8 cellular contexts compared by ENCODE assay signal in genomic region chr6:33390767-33391277, GRCh38. TPM values are rescaled to one million over a fixed set of nuclear protein-coding genes. Genes with fewer than 3 reads are reported as not detected.
DNase-seq lines count a peak whose midpoint lies in the region; ATAC-seq and TF ChIP-seq lines count a peak whose summit lies in the region.

No MANE protein-coding gene starts in this region.

- TF ChIP-seq EP300 in SK-N-SH (IDR thresholded peaks at IDR 0.05; ENCODE audit: borderline replicate concordance in 1 of 2, low read depth in 1 of 2, low read length in 1 of 2), result no peak

- WGBS in SK-N-SH (ENCODE audit: low lambda C conversion rate), result 91% methylated on average over 9 of the region's 9 CpGs

- TF ChIP-seq CTCF in SK-N-SH (IDR thresholded peaks at IDR 0.05), result no peak
- no peak for TF ChIP-seq CTCF in fibroblast of mammary gland (conservative IDR thresholded peaks at IDR 0.05; ENCODE audit: control insufficient read depth, insufficient read depth, low read depth, low read length)

- H3K9me2 ChIP-seq in SK-N-SH, result no peaks in the 10 kb centered on the region

- H3K4me3 ChIP-seq in SK-N-SH (ENCODE audit: low read depth in 2 of 2, low read length in 1 of 2), result peak overlapping the region; percentile 19 to 38; a peak in 2 of 4 replicates
- H3K4me3 ChIP-seq in fibroblast of mammary gland (ENCODE audit: control insufficient read depth, low read depth, low read length), result peak overlapping the region; percentile 23
- H3K4me3 ChIP-seq in skeletal muscle cell (ENCODE audit: low read depth, low read length), result peak overlapping the region; percentile 19

- H3K4me1 ChIP-seq in SK-N-SH (ENCODE audit: control insufficient read depth in 1 of 2, insufficient read depth in 2 of 2, low read depth in 1 of 2, low read length in 1 of 2), result peaks cover 0 to 16% of the 10 kb centered on the region in 2 experiments; a peak in 3 of 4 replicates

- H3K27ac ChIP-seq in SK-N-SH (ENCODE audit: low read depth in 2 of 2, low read length in 1 of 2), result peak overlapping the region; percentile 84 to 87

- peak overlapping the region; percentile 95 for H2AFZ ChIP-seq in SK-N-SH (ENCODE audit: low read depth)

- no peak for DNase-seq in SK-N-SH
- no peak for DNase-seq in fibroblast of mammary gland (ENCODE audit: low read depth)
- DNase-seq in skeletal muscle cell (ENCODE audit: low read depth), result no peak
- DNase-seq in stimulated activated CD4-positive, alpha-beta T cell treated with anti-CD3 and anti-CD28 coated beads, Interleukin-12 subunit alpha, Interleukin-12 subunit beta, amount 100 ng/mL, for 4 hours, result no peak
- no peak for DNase-seq in NCI-H69 (lab: John Stamatoyannopoulos, UW)

- CTCF ChIA-PET in SK-N-SH (lab: Yijun Ruan, JAX), result interaction anchor here (0.6 to 2.5 kb wide), 28 partner anchors 9 to 163 kb away, joined by 3 to 22 read pairs (median 4); partner anchors contain the start of genes CUTA, PHF1 and ZBTB9

- no peaks in the 10 kb centered on the region for H3K36me3 ChIP-seq in SK-N-SH (replicated peaks in 1 of 2; ENCODE audit: control insufficient read depth in 1 of 2, insufficient read depth in 2 of 2, low read length in 1 of 2)

- H3K9ac ChIP-seq in SK-N-SH, result peak overlapping the region; percentile 36; the same call in 1 of the 2 replicates

- peaks cover 42% of the 10 kb centered on the region for H3K79me2 ChIP-seq in SK-N-SH (ENCODE audit: insufficient read depth)

- no peak for TF ChIP-seq RAD21 in SK-N-SH (IDR thresholded peaks at IDR 0.05; ENCODE audit: low read length)

- ATAC-seq in GM19395 (IDR thresholded peaks at IDR 0.05; ENCODE audit: unreplicated experiment) (peak; percentile 1), HG03045 (IDR thresholded peaks at IDR 0.05; ENCODE audit: unreplicated experiment) (no peak), HG03521 (IDR thresholded peaks at IDR 0.05; ENCODE audit: unreplicated experiment) (no peak)

- H3K9me3 ChIP-seq in SK-N-SH, result no peaks in the 10 kb centered on the region

- peaks cover 4% of the 10 kb centered on the region; the same call in 1 of the 2 replicates for H4K20me1 ChIP-seq in SK-N-SH (ENCODE audit: insufficient read depth)

- POLR2A ChIA-PET in SK-N-SH (lab: Yijun Ruan, JAX), result no interaction called here

- no peaks in the 10 kb centered on the region for H3K27me3 ChIP-seq in SK-N-SH (ENCODE audit: insufficient read depth)

- peak overlapping the region; percentile 38; the same call in 1 of the 2 replicates for H3K4me2 ChIP-seq in SK-N-SH

- peaks cover 5% of the 10 kb centered on the region for H3F3A ChIP-seq in SK-N-SH (replicated peaks; ENCODE audit: insufficient read depth)

TF ChIP-seq in SK-N-SH, 30 proteins besides CTCF, POLR2A, EP300 and RAD21:
- no peak for TF ChIP-seq RFX5 (IDR thresholded peaks at IDR 0.05; ENCODE audit: low read length)
- no peak for TF ChIP-seq ZBTB33 (IDR thresholded peaks at IDR 0.05; ENCODE audit: borderline replicate concordance, low read depth)
- no peak for TF ChIP-seq ELF1 (IDR thresholded peaks at IDR 0.05)
- no peak for TF ChIP-seq FOSL2 (IDR thresholded peaks at IDR 0.05; ENCODE audit: borderline replicate concordance, low read depth)
- TF ChIP-seq POLR2AphosphoS5 (IDR thresholded peaks at IDR 0.05; ENCODE audit: low read depth, low read length), result no peak

RNA-seq across cellular contexts. Expression of gene KIFC1, which starts 0.8 kb away (rescaled TPM):
- polyA plus RNA-seq in SK-N-SH (2012; rRNA removed), result 29.6 and 35.9 TPM in 2 replicates
- polyA plus RNA-seq in SK-N-SH (2012; cell fraction: cytosol; rRNA removed), result 13.6 and 23.2 TPM in 2 replicates
- polyA plus RNA-seq in SK-N-SH (2012; cell fraction: nucleus; rRNA removed), result 40.0 and 48.8 TPM in 2 replicates

RNA-seq across cellular contexts. Expression of gene PHF1, which starts 20.0 kb away (rescaled TPM):
- polyA plus RNA-seq in SK-N-SH (2012; rRNA removed), result 48.7 and 59.0 TPM in 2 replicates
- 17.7 and 25.5 TPM in 2 replicates for polyA plus RNA-seq in SK-N-SH (2012; cell fraction: cytosol; rRNA removed)
- 250 and 323 TPM in 2 replicates for polyA plus RNA-seq in SK-N-SH (2012; cell fraction: nucleus; rRNA removed)

RNA-seq across cellular contexts. Expression of gene CUTA, which starts 27.1 kb away (rescaled TPM):
- 349 and 444 TPM in 2 replicates for polyA plus RNA-seq in SK-N-SH (2012; rRNA removed)
- polyA plus RNA-seq in SK-N-SH (2012; cell fraction: cytosol; rRNA removed), result 337 and 359 TPM in 2 replicates
- polyA plus RNA-seq in SK-N-SH (2012; cell fraction: nucleus; rRNA removed), result 318 and 652 TPM in 2 replicates

RNA-seq across cellular contexts. Expression of gene SYNGAP1, which starts 29.0 kb away (rescaled TPM):
- polyA plus RNA-seq in SK-N-SH (2012; rRNA removed), result 5.9 and 8.8 TPM in 2 replicates
- polyA plus RNA-seq in SK-N-SH (2012; cell fraction: cytosol; rRNA removed), result 3.2 and 3.9 TPM in 2 replicates
- 38.1 and 40.3 TPM in 2 replicates for polyA plus RNA-seq in SK-N-SH (2012; cell fraction: nucleus; rRNA removed)
